ENCODE assay signal across 8 cellular contexts in genomic region chr17:38558751-38559024, GRCh38. TPM values are rescaled to one million over a fixed set of nuclear protein-coding genes. Genes with fewer than 3 reads are reported as not detected.
DNase-seq lines count a peak whose midpoint lies in the region; ATAC-seq and TF ChIP-seq lines count a peak whose summit lies in the region.

No MANE protein-coding gene starts in this region.

- no peak overlapping the region for H3K27ac ChIP-seq in DND-41 (ENCODE audit: low read length)
- no peak overlapping the region for H3K27ac ChIP-seq in Karpas-422 (ENCODE audit: low read length)
- no peak overlapping the region for H3K27ac ChIP-seq in ectodermal cell (ENCODE audit: insufficient read depth, low read depth, low read length, poor library complexity, severe bottlenecking)
- H3K27ac ChIP-seq in neural cell (ENCODE audit: low read length) = no peak overlapping the region

- H3K9me3 ChIP-seq in DND-41 (ENCODE audit: insufficient read depth, low read length, severe bottlenecking) (no peaks in the 10 kb centered on the region), Karpas-422 (ENCODE audit: low read length) (no peaks in the 10 kb centered on the region), ectodermal cell (ENCODE audit: control insufficient read depth, low read length) (no peaks in the 10 kb centered on the region), neural cell (ENCODE audit: low read length) (no peaks in the 10 kb centered on the region)

- TF ChIP-seq EP300 in neural cell (conservative IDR thresholded peaks at IDR 0.05; ENCODE audit: poor library complexity, severe bottlenecking) = no peak

- H3K4me1 ChIP-seq in DND-41 (ENCODE audit: insufficient read depth, low read length) (peaks cover 34% of the 10 kb centered on the region), Karpas-422 (ENCODE audit: low read length) (peaks cover 29% of the 10 kb centered on the region), ectodermal cell (ENCODE audit: control insufficient read depth, insufficient read depth, low read length) (peaks cover 39% of the 10 kb centered on the region)

- intact Hi-C loops in left colon (cut with DNase I, micrococcal nuclease) = loop anchor here in 1 of 2 donors (5.0 kb wide), 1 partner anchor 109 kb away; no protein-coding TSS in a partner anchor

- H3K4me2 ChIP-seq in DND-41 (ENCODE audit: insufficient read depth, low read length) = peak overlapping the region; percentile 95
- peak overlapping the region; percentile 83 for H3K4me2 ChIP-seq in Karpas-422 (ENCODE audit: low read depth, low read length, poor library complexity, severe bottlenecking)
- no peak overlapping the region for H3K4me2 ChIP-seq in neural cell (ENCODE audit: low read length)

- no peaks in the 10 kb centered on the region for H3K79me2 ChIP-seq in DND-41 (ENCODE audit: insufficient read depth, low read length)
- no peaks in the 10 kb centered on the region for H3K79me2 ChIP-seq in Karpas-422 (ENCODE audit: low read length)
- H3K79me2 ChIP-seq in neural cell (replicated peaks; ENCODE audit: insufficient read depth, low read length) = no peaks in the 10 kb centered on the region

- H3K4me3 ChIP-seq in DND-41 (ENCODE audit: low read depth in 1 of 2, low read length in 2 of 2) (peak overlapping the region; percentile 23 to 66; a peak in 3 of 4 replicates), Karpas-422 (ENCODE audit: low read length) (peak overlapping the region; percentile 70), ectodermal cell (ENCODE audit: insufficient read depth, low read depth, low read length) (peak overlapping the region; percentile 34), neural cell (ENCODE audit: low read length) (peak overlapping the region; percentile 50)

- TF ChIP-seq CTCF in DND-41 (IDR thresholded peaks at IDR 0.05; ENCODE audit: borderline replicate concordance, extremely low read depth, low read length, poor library complexity, severe bottlenecking) = no peak
- no peak for TF ChIP-seq CTCF in neural cell (IDR thresholded peaks at IDR 0.05; ENCODE audit: poor library complexity, severe bottlenecking)

- H3K9me2 ChIP-seq in Karpas-422 (replicated peaks; ENCODE audit: insufficient read depth, low read length) = no peaks in the 10 kb centered on the region
- no peaks in the 10 kb centered on the region for H3K9me2 ChIP-seq in neural cell (ENCODE audit: insufficient read depth, low read length)

- H3K36me3 ChIP-seq in DND-41 (ENCODE audit: insufficient read depth, low read length) (no peaks in the 10 kb centered on the region), Karpas-422 (ENCODE audit: insufficient read depth, low read length) (no peaks in the 10 kb centered on the region), ectodermal cell (ENCODE audit: control insufficient read depth, insufficient read depth, low read length) (no peaks in the 10 kb centered on the region), neural cell (ENCODE audit: insufficient read depth, low read length) (peaks cover 6% of the 10 kb centered on the region)

- H3K27me3 ChIP-seq in DND-41 (ENCODE audit: insufficient read depth, low read length, poor library complexity) (peaks cover 26% of the 10 kb centered on the region), Karpas-422 (ENCODE audit: low read length) (no peaks in the 10 kb centered on the region), ectodermal cell (ENCODE audit: control insufficient read depth, insufficient read depth, low read length, poor library complexity, severe bottlenecking) (peaks cover 55% of the 10 kb centered on the region), neural cell (ENCODE audit: insufficient read depth, low read depth, low read length) (peaks cover 16% of the 10 kb centered on the region)

- peak; percentile 10; the same call in 2 of the 3 replicates for ATAC-seq in DND-41 (ENCODE audit: insufficient read depth, low read depth)
- ATAC-seq in GM18873 (IDR thresholded peaks at IDR 0.05; ENCODE audit: low FRiP score, unreplicated experiment) = no peak
- no peak for ATAC-seq in left colon
- no peak for ATAC-seq in GM18909 (IDR thresholded peaks at IDR 0.05; ENCODE audit: poor library complexity, unreplicated experiment)
- ATAC-seq in GM19463 (IDR thresholded peaks at IDR 0.05; ENCODE audit: unreplicated experiment) = no peak

- H2AFZ ChIP-seq in DND-41 (ENCODE audit: low read depth, low read length) (peak overlapping the region; percentile 87), Karpas-422 (ENCODE audit: low read length) (peak overlapping the region; percentile 80), neural cell (ENCODE audit: low read depth, low read length) (no peak overlapping the region)

- H3K9ac ChIP-seq in DND-41 (ENCODE audit: low read depth, low read length) (peak overlapping the region; percentile 50; the same call in 1 of the 2 replicates), Karpas-422 (ENCODE audit: low read length) (peak overlapping the region; percentile 62), neural cell (ENCODE audit: low read length) (no peak overlapping the region)

- no peak for TF ChIP-seq RAD21 in neural cell (conservative IDR thresholded peaks at IDR 0.05)

- DNase-seq in DND-41 = no peak
- DNase-seq in Karpas-422 = no peak
- no peak for DNase-seq in left colon

- H4K20me1 ChIP-seq in DND-41 (ENCODE audit: insufficient read depth, low read length) = peaks cover 22% of the 10 kb centered on the region; the same call in 1 of the 2 replicates
- H4K20me1 ChIP-seq in Karpas-422 (ENCODE audit: insufficient read depth, low read depth, low read length) = peaks cover 7% of the 10 kb centered on the region; the same call in 1 of the 2 replicates
- peaks cover 13% of the 10 kb centered on the region for H4K20me1 ChIP-seq in neural cell (ENCODE audit: insufficient read depth)

- WGBS in ectodermal cell, 2 experiments = 4 to 6% methylated on average over 10 of the region's 10 CpGs

- H3F3A ChIP-seq in neural cell (ENCODE audit: insufficient read depth, low read length, poor library complexity, severe bottlenecking) = peaks cover 6% of the 10 kb centered on the region

TF ChIP-seq in neural cell, 6 proteins besides CTCF, POLR2A, EP300 and RAD21:
- no peak for TF ChIP-seq TAF1 (IDR thresholded peaks at IDR 0.05; ENCODE audit: low read depth)
- TF ChIP-seq SMC3 (conservative IDR thresholded peaks at IDR 0.05; ENCODE audit: poor library complexity) = no peak
- no peak for TF ChIP-seq MXI1 (conservative IDR thresholded peaks at IDR 0.05; ENCODE audit: poor library complexity, severe bottlenecking)
- TF ChIP-seq, protein P1, sequence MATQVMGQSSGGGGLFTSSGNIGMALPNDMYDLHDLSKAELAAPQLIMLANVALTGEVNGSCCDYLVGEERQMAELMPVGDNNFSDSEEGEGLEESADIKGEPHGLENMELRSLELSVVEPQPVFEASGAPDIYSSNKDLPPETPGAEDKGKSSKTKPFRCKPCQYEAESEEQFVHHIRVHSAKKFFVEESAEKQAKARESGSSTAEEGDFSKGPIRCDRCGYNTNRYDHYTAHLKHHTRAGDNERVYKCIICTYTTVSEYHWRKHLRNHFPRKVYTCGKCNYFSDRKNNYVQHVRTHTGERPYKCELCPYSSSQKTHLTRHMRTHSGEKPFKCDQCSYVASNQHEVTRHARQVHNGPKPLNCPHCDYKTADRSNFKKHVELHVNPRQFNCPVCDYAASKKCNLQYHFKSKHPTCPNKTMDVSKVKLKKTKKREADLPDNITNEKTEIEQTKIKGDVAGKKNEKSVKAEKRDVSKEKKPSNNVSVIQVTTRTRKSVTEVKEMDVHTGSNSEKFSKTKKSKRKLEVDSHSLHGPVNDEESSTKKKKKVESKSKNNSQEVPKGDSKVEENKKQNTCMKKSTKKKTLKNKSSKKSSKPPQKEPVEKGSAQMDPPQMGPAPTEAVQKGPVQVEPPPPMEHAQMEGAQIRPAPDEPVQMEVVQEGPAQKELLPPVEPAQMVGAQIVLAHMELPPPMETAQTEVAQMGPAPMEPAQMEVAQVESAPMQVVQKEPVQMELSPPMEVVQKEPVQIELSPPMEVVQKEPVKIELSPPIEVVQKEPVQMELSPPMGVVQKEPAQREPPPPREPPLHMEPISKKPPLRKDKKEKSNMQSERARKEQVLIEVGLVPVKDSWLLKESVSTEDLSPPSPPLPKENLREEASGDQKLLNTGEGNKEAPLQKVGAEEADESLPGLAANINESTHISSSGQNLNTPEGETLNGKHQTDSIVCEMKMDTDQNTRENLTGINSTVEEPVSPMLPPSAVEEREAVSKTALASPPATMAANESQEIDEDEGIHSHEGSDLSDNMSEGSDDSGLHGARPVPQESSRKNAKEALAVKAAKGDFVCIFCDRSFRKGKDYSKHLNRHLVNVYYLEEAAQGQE (IDR thresholded peaks at IDR 0.05; ENCODE audit: borderline replicate concordance) = no peak
- no peak for TF ChIP-seq EZH2 (IDR thresholded peaks at IDR 0.05; ENCODE audit: borderline replicate concordance, insufficient read depth, low read length, poor library complexity, severe bottlenecking)

RNA-seq across cellular contexts. Expression of gene SRCIN1, which starts 47.1 kb away (rescaled TPM):
- total RNA-seq in Karpas-422 (2014; rRNA removed; shearing (Covaris generic); ENCODE audit: low replicate concordance) = 0.14 and 0.86 TPM in 2 replicates
- polyA plus RNA-seq in ectodermal cell (2013, experiment 1 of 4) = 11.5 TPM
- polyA plus RNA-seq in ectodermal cell (2013, experiment 2 of 4) = 11.6 TPM
- polyA plus RNA-seq in ectodermal cell (2013, experiment 3 of 4) = 9.0 TPM
- 10.6 TPM for polyA plus RNA-seq in ectodermal cell (2013, experiment 4 of 4)
- 18.0 and 22.8 TPM in 2 replicates for polyA plus RNA-seq in neural cell
- polyA minus RNA-seq in neural cell = 52.8 and 59.2 TPM in 2 replicates
- total RNA-seq in left colon = 1 to 10 TPM; 3.1 TPM
